20 cellular contexts compared by ENCODE assay signal in the genomic region with DNA sequence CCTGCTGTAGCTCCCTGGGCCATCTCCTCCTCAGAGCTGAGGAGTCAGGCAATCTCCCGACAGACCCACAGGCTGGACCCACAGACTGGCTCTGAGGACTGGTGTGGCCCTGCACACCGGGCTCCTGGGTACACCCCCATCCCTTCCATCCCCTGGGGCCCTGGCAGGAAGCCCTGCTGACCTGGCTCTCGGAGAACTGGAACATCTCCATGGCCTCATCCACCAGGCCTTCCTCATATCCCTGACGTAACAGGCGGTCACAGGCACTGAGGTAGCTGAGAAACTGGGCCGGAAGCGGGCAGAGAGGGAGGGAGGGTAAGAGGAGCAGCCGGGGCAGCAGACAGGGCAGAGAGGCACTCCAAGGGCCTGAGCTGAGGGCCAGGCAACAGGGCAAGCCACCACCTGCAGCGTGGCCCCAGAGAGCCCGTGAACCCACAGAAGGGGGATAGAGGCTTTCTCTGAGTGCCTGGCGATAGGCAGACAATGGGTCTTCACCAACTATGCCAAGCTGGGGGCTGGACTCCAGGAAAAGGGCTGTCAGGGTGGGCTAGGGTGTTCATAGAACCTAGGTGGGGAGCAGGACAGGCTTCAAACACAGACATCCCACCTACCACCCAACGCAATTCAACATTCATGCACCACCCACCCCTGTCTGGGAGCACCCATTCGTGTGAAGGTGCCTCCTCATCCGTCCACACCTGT. TPM values are rescaled to one million over a fixed set of nuclear protein-coding genes. Genes with fewer than 3 reads are reported as not detected.
A peak's percentile ranks its signal among the peaks of the same experiment; 100 is the strongest.
DNase-seq lines count a peak whose midpoint lies in the region; ATAC-seq and TF ChIP-seq lines count a peak whose summit lies in the region.
"Had no signal": no experiment of that assay in that cellular context is flagged by ENCODE, and none has a peak within 500 bp of the region (broad histone marks: within the 10 kb centered on the region; RNA-seq: fewer than 3 reads in every experiment).

No MANE protein-coding gene starts in this region.

- intact Hi-C loops in adrenal gland (cut with DNase I), result loop anchor here in 1 of 2 donors (10.0 kb wide), 1 partner anchor 50 kb away; a partner anchor contains a TSS
- intact Hi-C loops in heart right ventricle (cut with DNase I), result no loop called here

- TF ChIP-seq POLR2A in adrenal gland (IDR thresholded peaks at IDR 0.05), result no peak

- 67 to 89% (median 78%) methylated on average over 6 to 14 of the region's 14 CpGs for WGBS in adrenal gland, 4 donors
- 66 to 78% methylated on average over 14 of the region's 14 CpGs for WGBS in heart right ventricle, 2 donors

- H4K20me1 ChIP-seq in osteoblast (ENCODE audit: insufficient read depth, low read length), result no peaks in the 10 kb centered on the region

- in situ Hi-C loops in G401 (cut with HindIII; ENCODE audit: low sequenced_read_pairs) (no loop called here), ACHN (cut with HindIII; ENCODE audit: low pct_ligation_motif_present, low pct_unique_long_range_greater_than_20kb, low sequenced_read_pairs) (no loop called here)

- no peak overlapping the region for H3K4me2 ChIP-seq in osteoblast (ENCODE audit: insufficient read depth, low read length)

- H3K4me1 ChIP-seq in adrenal gland (replicated peaks in 1 of 2), result peaks cover 0 to 11% of the 10 kb centered on the region in 2 donors
- H3K4me1 ChIP-seq in heart right ventricle, result peaks cover 0 to 36% (median 9%) of the 10 kb centered on the region in 9 donors
- no peaks in the 10 kb centered on the region for H3K4me1 ChIP-seq in osteoblast (ENCODE audit: insufficient read depth, low read length)

- H3K79me2 ChIP-seq in osteoblast (ENCODE audit: insufficient read depth, low read length), result no peaks in the 10 kb centered on the region

- no peak overlapping the region for H3K27ac ChIP-seq in adrenal gland
- H3K27ac ChIP-seq in heart right ventricle, result peak overlapping the region in 2 of 10 donors; percentile 17 to 25
- no peak overlapping the region for H3K27ac ChIP-seq in osteoblast (ENCODE audit: low read depth, low read length)

- TF ChIP-seq CTCF in adrenal gland (IDR thresholded peaks at IDR 0.05) (no peak), heart right ventricle (IDR thresholded peaks at IDR 0.05) (no peak), osteoblast (IDR thresholded peaks at IDR 0.05; ENCODE audit: extremely low read depth, low read depth, low read length) (no peak)

- H3K4me3 ChIP-seq in adrenal gland (no peak overlapping the region), heart right ventricle (no peak overlapping the region), osteoblast (ENCODE audit: insufficient read depth, low read length) (no peak overlapping the region)

- H2AFZ ChIP-seq in osteoblast (ENCODE audit: low read length), result no peak overlapping the region

- H3K36me3 ChIP-seq in adrenal gland (replicated peaks in 1 of 2) (peaks cover 0 to 24% of the 10 kb centered on the region in 2 donors), heart right ventricle (peaks cover 0 to 31% (median 8%) of the 10 kb centered on the region in 9 donors), osteoblast (ENCODE audit: insufficient read depth, low read length) (peaks cover 24% of the 10 kb centered on the region)

- H3K27me3 ChIP-seq in adrenal gland, result no peaks in the 10 kb centered on the region
- H3K27me3 ChIP-seq in heart right ventricle, result no peaks in the 10 kb centered on the region
- H3K27me3 ChIP-seq in osteoblast (ENCODE audit: insufficient read depth, low read length), result no peaks in the 10 kb centered on the region

- H3K9me3 ChIP-seq in adrenal gland (replicated peaks in 1 of 3), result no peaks in the 10 kb centered on the region
- no peaks in the 10 kb centered on the region for H3K9me3 ChIP-seq in heart right ventricle
- H3K9me3 ChIP-seq in osteoblast (ENCODE audit: low read depth, low read length), result no peaks in the 10 kb centered on the region

- DNase-seq in G401 (ENCODE audit: low spot score) (peak; percentile 47), adrenal gland (peak in 4 of 7 donors; percentile 45 to 87 (median 61)), heart right ventricle (no peak), osteoblast (ENCODE audit: insufficient read length, low spot score, missing footprints) (peak; percentile 76), NCI-H510A treated with DMSO at 0.1 percent for 48 hours (lab: John Stamatoyannopoulos, UW) (no peak), ACHN (no peak), kidney glomerular epithelial cell (lab: John Stamatoyannopoulos, UW) (no peak)
- DNase-seq in stimulated activated CD8-positive, alpha-beta memory T cell treated with anti-CD3 and anti-CD28 coated beads, Interleukin-4, amount 100 ng/mL, for 48 hours, result no peak
- DNase-seq: activated gamma-delta T cell, cortex of kidney, NCI-H1417 had no signal

- peak in 7 of 8 donors; percentile 14 to 84 (median 51) for ATAC-seq in heart right ventricle
- ATAC-seq: activated CD4-positive, CD25-positive, alpha-beta regulatory T cell treated with anti-CD3 and anti-CD28 coated beads, Interleukin-2, amount 50 U/mL, for 24 hours had no signal

RNA-seq across cellular contexts. Expression of a gene that starts 17.9 kb away (rescaled TPM):
- 0.37 TPM in 1 of 2 replicates, not detected in the other for total RNA-seq in G401 (2014; rRNA removed; shearing (Covaris generic))
- not detected for total RNA-seq in adrenal gland
- not detected for polyA plus RNA-seq in adrenal gland
- total RNA-seq in heart right ventricle, result 10 to 100 TPM in 3 of 10 donors, 1 to 10 TPM in 7; 4.1 to 20.5 (median 4.6) TPM
- 1 to 10 TPM in 1 of 2 donors, under 1 TPM in 1; 0.84 to 7.8 TPM for polyA plus RNA-seq in heart right ventricle
- not detected in 2 replicates for total RNA-seq in osteoblast
- total RNA-seq: Daoy, epithelial cell of proximal tubule, glomerular endothelial cell, HT1080, LHCN-M2, renal cortical epithelial cell, subcutaneous adipose tissue had no signal

RNA-seq across cellular contexts. Expression of a gene that starts 20.6 kb away (rescaled TPM):
- total RNA-seq in G401 (2014; rRNA removed; shearing (Covaris generic)), result 0.24 and 0.25 TPM in 2 replicates
- 1 to 10 TPM in 6 of 8 donors, under 1 TPM in 2; 0.48 to 5.6 (median 2.6) TPM for total RNA-seq in adrenal gland
- 10 to 100 TPM in 1 of 3 donors, 1 to 10 TPM in 2; 1.1 to 34.9 (median 5.7) TPM for polyA plus RNA-seq in adrenal gland
- 1 to 10 TPM in 9 of 10 donors, under 1 TPM in 1; 0.88 to 2.3 (median 1.6) TPM for total RNA-seq in heart right ventricle
- polyA plus RNA-seq in heart right ventricle, result 1 to 10 TPM in 1 of 2 donors, under 1 TPM in 1; 0.65 to 5.3 TPM
- total RNA-seq in osteoblast, result 2.9 and 3.3 TPM in 2 replicates

RNA-seq across cellular contexts. Expression of a gene that starts 26.7 kb away (rescaled TPM):
- not detected in 2 replicates for total RNA-seq in G401 (2014; rRNA removed; shearing (Covaris generic))
- total RNA-seq in adrenal gland (1 to 10 TPM; 1.3 to 9.2 (median 3.3) TPM), heart right ventricle (10 to 100 TPM in 7 of 10 donors, 1 to 10 TPM in 3; 4.4 to 20.1 (median 11.8) TPM), osteoblast (under 0.01 and 0.36 TPM in 2 replicates)
- polyA plus RNA-seq in adrenal gland (1 to 10 TPM; 1.4 to 7.0 (median 4.3) TPM), heart right ventricle (10 to 100 TPM; 13.1 to 18.7 TPM)
- total RNA-seq: epithelial cell of proximal tubule, glomerular endothelial cell, HT1080, LHCN-M2, renal cortical epithelial cell had no signal

RNA-seq across cellular contexts. Expression of a gene that starts 39.2 kb away (rescaled TPM):
- 29.5 and 32.9 TPM in 2 replicates for total RNA-seq in G401 (2014; rRNA removed; shearing (Covaris generic))
- 100 to 1,000 TPM in 1 of 8 donors, 10 to 100 TPM in 7; 17.5 to 121 (median 23.1) TPM for total RNA-seq in adrenal gland
- 10 to 100 TPM in 2 of 3 donors, 1 to 10 TPM in 1; 9.8 to 18.7 (median 17.3) TPM for polyA plus RNA-seq in adrenal gland
- 10 to 100 TPM; 12.5 to 25.1 (median 16.1) TPM for total RNA-seq in heart right ventricle
- 10 to 100 TPM in 1 of 2 donors, 1 to 10 TPM in 1; 9.0 to 15.7 TPM for polyA plus RNA-seq in heart right ventricle
- 19.5 and 20.3 TPM in 2 replicates for total RNA-seq in osteoblast

RNA-seq across cellular contexts. Expression of a gene that starts 49.3 kb away (rescaled TPM):
- not detected in 2 replicates for total RNA-seq in G401 (2014; rRNA removed; shearing (Covaris generic))
- total RNA-seq in adrenal gland, result 1 to 10 TPM in 1 of 8 donors, under 1 TPM in 4, not detected in 3; 0.32 to 2.6 (median 0.55) TPM
- 1 to 10 TPM in 2 of 3 donors, under 1 TPM in 1; 0.40 to 3.1 (median 1.5) TPM for polyA plus RNA-seq in adrenal gland
- not detected for total RNA-seq in heart right ventricle
- polyA plus RNA-seq in heart right ventricle, result under 1 TPM in 1 of 2 donors, not detected in 1; 0.43 TPM
- not detected in 2 replicates for total RNA-seq in osteoblast
- total RNA-seq: aorta, Daoy, epithelial cell of proximal tubule, glomerular endothelial cell, HT1080, subcutaneous adipose tissue had no signal

Comparison
In these comparisons a context has a peak if more than half of its experiments do, and no peak if none do; other contexts are left out.
1. DNase-seq: peak in G401 (single experiment), adrenal gland (4 of 7) and osteoblast (single experiment); none in heart right ventricle (0 of 2), stimulated activated CD8-positive, alpha-beta memory T cell treated with anti-CD3 and anti-CD28 coated beads, Interleukin-4, amount 100 ng/mL, for 48 hours (single experiment), NCI-H510A treated with DMSO at 0.1 percent for 48 hours (single experiment), ACHN (single experiment) and kidney glomerular epithelial cell (single experiment).